In the genomic region with DNA sequence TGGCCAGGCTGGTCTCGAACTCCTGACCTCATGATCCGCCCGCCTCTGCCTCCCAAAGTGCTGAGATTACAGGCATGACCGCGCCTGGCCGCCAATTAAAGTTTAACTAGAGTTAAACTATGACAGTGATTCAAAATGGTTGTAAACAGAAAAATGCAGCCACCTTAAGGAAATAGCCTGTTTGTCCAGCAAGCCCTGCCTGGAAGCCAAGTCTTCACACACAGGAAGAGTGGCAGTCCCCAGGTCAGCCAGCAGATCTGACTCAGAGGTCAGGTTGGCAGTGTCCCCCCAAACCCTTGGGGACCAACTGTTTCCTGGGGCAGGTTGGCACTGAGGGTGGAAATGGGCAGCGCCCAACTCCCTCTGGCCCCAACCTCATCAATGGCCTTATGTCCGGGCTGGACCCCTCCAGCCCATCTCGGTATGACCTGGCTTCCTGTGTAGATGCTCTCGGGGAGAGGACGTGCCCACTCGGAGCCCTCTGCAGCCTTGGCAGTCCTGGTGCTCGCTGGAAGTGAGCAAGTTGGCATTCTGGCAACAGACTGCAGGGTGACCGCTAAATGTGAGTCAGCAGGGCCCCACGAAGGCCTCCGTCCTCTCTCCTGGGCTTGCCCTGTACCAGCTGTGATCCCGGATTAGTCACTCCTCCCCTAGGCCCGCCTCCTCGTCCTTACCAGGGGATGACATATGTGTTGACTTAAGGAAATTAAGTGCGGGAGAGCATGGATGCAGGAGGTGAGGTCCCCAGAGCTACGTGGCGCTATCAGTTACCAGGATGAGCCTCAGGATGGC, we compare ENCODE assay signal across 1 cellular context.
TF ChIP-seq lines count a peak whose summit lies in the region.

No MANE protein-coding gene starts in this region.

TF ChIP-seq in PFSK-1, 5 proteins besides CTCF, POLR2A, EP300 and RAD21:
- TF ChIP-seq TAF1 (IDR thresholded peaks at IDR 0.05; ENCODE audit: borderline replicate concordance, insufficient read depth, low read length): no peak
- peak; percentile 45; the same call in 1 of the 2 replicates for TF ChIP-seq SIN3A (IDR thresholded peaks at IDR 0.05; ENCODE audit: borderline replicate concordance, insufficient read depth, low read length)
- TF ChIP-seq POLR2AphosphoS5 (IDR thresholded peaks at IDR 0.05; ENCODE audit: low read depth, low read length): peak; percentile 80; the same call in 1 of the 2 replicates
- peak; percentile 2 for TF ChIP-seq FOXP2 (optimal IDR thresholded peaks at IDR 0.05; ENCODE audit: borderline replicate concordance, extremely low read depth, extremely low read length, insufficient read depth)
- TF ChIP-seq, protein P1, sequence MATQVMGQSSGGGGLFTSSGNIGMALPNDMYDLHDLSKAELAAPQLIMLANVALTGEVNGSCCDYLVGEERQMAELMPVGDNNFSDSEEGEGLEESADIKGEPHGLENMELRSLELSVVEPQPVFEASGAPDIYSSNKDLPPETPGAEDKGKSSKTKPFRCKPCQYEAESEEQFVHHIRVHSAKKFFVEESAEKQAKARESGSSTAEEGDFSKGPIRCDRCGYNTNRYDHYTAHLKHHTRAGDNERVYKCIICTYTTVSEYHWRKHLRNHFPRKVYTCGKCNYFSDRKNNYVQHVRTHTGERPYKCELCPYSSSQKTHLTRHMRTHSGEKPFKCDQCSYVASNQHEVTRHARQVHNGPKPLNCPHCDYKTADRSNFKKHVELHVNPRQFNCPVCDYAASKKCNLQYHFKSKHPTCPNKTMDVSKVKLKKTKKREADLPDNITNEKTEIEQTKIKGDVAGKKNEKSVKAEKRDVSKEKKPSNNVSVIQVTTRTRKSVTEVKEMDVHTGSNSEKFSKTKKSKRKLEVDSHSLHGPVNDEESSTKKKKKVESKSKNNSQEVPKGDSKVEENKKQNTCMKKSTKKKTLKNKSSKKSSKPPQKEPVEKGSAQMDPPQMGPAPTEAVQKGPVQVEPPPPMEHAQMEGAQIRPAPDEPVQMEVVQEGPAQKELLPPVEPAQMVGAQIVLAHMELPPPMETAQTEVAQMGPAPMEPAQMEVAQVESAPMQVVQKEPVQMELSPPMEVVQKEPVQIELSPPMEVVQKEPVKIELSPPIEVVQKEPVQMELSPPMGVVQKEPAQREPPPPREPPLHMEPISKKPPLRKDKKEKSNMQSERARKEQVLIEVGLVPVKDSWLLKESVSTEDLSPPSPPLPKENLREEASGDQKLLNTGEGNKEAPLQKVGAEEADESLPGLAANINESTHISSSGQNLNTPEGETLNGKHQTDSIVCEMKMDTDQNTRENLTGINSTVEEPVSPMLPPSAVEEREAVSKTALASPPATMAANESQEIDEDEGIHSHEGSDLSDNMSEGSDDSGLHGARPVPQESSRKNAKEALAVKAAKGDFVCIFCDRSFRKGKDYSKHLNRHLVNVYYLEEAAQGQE (IDR thresholded peaks at IDR 0.05; ENCODE audit: insufficient read depth in 1 of 2, low read depth in 2 of 2, low read length in 2 of 2): no peak
